ENCODE assay signal across 13 cellular contexts in genomic region chr14:104867371-104868059, GRCh38. TPM values are rescaled to one million over a fixed set of nuclear protein-coding genes. Genes with fewer than 3 reads are reported as not detected.
DNase-seq lines count a peak whose midpoint lies in the region; ATAC-seq and TF ChIP-seq lines count a peak whose summit lies in the region.
"Had no signal": no experiment of that assay in that cellular context is flagged by ENCODE, and none has a peak within 500 bp of the region (broad histone marks: within the 10 kb centered on the region; RNA-seq: fewer than 3 reads in every experiment).

No MANE protein-coding gene starts in this region.

- TF ChIP-seq CTCF in RWPE1 (conservative IDR thresholded peaks at IDR 0.05; ENCODE audit: low read depth): no peak

- peaks cover 1% of the 10 kb centered on the region for H3K4me1 Mint-ChIP-seq in activated naive CD8-positive, alpha-beta T cell treated with anti-CD3 and anti-CD28 coated beads, Interleukin-2, amount 10 ng/mL, durations not matched to agents 7 days and 5 days
- H3K4me1 Mint-ChIP-seq in activated naive CD8-positive, alpha-beta T cell treated with anti-CD3 and anti-CD28 coated beads for 36 hours: peaks cover 5% of the 10 kb centered on the region
- H3K4me1 Mint-ChIP-seq in memory B cell: peaks cover 8% of the 10 kb centered on the region
- H3K4me1 Mint-ChIP-seq in stimulated activated effector memory CD8-positive, alpha-beta T cell treated with anti-CD3 and anti-CD28 coated beads, Interleukin-12 subunit alpha, Interleukin-12 subunit beta, amount 100 ng/mL, for 72 hours: peaks cover 19% of the 10 kb centered on the region

- CTCF ChIA-PET in RWPE1 (lab: Yijun Ruan, JAX): interaction anchor here (0.6 to 1.3 kb wide), 4 partner anchors 99 to 1826 kb away, joined by 3 to 5 read pairs (median 3); no protein-coding TSS in a partner anchor

- H3K27me3 ChIP-seq in effector memory CD4-positive, alpha-beta T cell (replicated peaks; ENCODE audit: control insufficient read depth, insufficient read depth, low read length, poor library complexity, severe bottlenecking): no peaks in the 10 kb centered on the region
- H3K27me3 ChIP-seq: MG63 had no signal

- H3K27ac ChIP-seq in RWPE1: peak overlapping the region; percentile 91
- H3K27ac ChIP-seq in effector memory CD4-positive, alpha-beta T cell (ENCODE audit: insufficient read depth, low read length, poor library complexity, severe bottlenecking): no peak overlapping the region

- H3K4me3 Mint-ChIP-seq in activated naive CD8-positive, alpha-beta T cell treated with anti-CD3 and anti-CD28 coated beads, Interleukin-2, amount 10 ng/mL, durations not matched to agents 7 days and 5 days: peak overlapping the region; percentile 20
- H3K4me3 Mint-ChIP-seq in activated naive CD8-positive, alpha-beta T cell treated with anti-CD3 and anti-CD28 coated beads for 36 hours: no peak overlapping the region
- H3K4me3 Mint-ChIP-seq in memory B cell: peak overlapping the region; percentile 46
- peak overlapping the region; percentile 74 for H3K4me3 Mint-ChIP-seq in stimulated activated effector memory CD8-positive, alpha-beta T cell treated with anti-CD3 and anti-CD28 coated beads, Interleukin-12 subunit alpha, Interleukin-12 subunit beta, amount 100 ng/mL, for 72 hours

- no peak overlapping the region for H3K4me3 ChIP-seq in effector memory CD4-positive, alpha-beta T cell (ENCODE audit: insufficient read depth, low read depth, low read length, poor library complexity, severe bottlenecking)

- DNase-seq in activated naive CD8-positive, alpha-beta T cell treated with anti-CD3 and anti-CD28 coated beads, Interleukin-2, amount 10 ng/mL, durations not matched to agents 7 days and 5 days: peak; percentile 29
- no peak for DNase-seq in activated naive CD8-positive, alpha-beta T cell treated with anti-CD3 and anti-CD28 coated beads for 36 hours
- DNase-seq in RWPE1 (ENCODE audit: low spot score): no peak
- DNase-seq in memory B cell (ENCODE audit: low spot score in 2 of 2): no peak
- no peak for DNase-seq in stimulated activated effector memory CD8-positive, alpha-beta T cell treated with anti-CD3 and anti-CD28 coated beads, Interleukin-12 subunit alpha, Interleukin-12 subunit beta, amount 100 ng/mL, for 72 hours (ENCODE audit: low spot score in 2 of 2)
- DNase-seq in NAMALWA (ENCODE audit: low spot score): no peak
- DNase-seq in effector memory CD4-positive, alpha-beta T cell: no peak
- DNase-seq in OCI-M2 (lab: John Stamatoyannopoulos, UW; ENCODE audit: unreplicated experiment): no peak
- DNase-seq: effector CD8-positive, alpha-beta T cell; left cardiac atrium; MG63; stimulated activated naive CD8-positive, alpha-beta T cell treated with anti-CD3 and anti-CD28 coated beads, Interleukin-15, Interleukin-2, amounts not matched to agents 100 U/mL and 50 U/mL, for 24 hours had no signal

- peaks cover 11% of the 10 kb centered on the region for H3K4me1 ChIP-seq in effector memory CD4-positive, alpha-beta T cell (ENCODE audit: control insufficient read depth, insufficient read depth, low read length, poor library complexity, severe bottlenecking)

- no peaks in the 10 kb centered on the region for H3K9me3 ChIP-seq in effector memory CD4-positive, alpha-beta T cell (ENCODE audit: control insufficient read depth, low read length)
- H3K9me3 ChIP-seq: MG63 had no signal

- no peaks in the 10 kb centered on the region for H3K9me3 Mint-ChIP-seq in activated naive CD8-positive, alpha-beta T cell treated with anti-CD3 and anti-CD28 coated beads, Interleukin-2, amount 10 ng/mL, durations not matched to agents 7 days and 5 days
- H3K9me3 Mint-ChIP-seq in activated naive CD8-positive, alpha-beta T cell treated with anti-CD3 and anti-CD28 coated beads for 36 hours: no peaks in the 10 kb centered on the region
- H3K9me3 Mint-ChIP-seq in memory B cell: no peaks in the 10 kb centered on the region
- H3K9me3 Mint-ChIP-seq in stimulated activated effector memory CD8-positive, alpha-beta T cell treated with anti-CD3 and anti-CD28 coated beads, Interleukin-12 subunit alpha, Interleukin-12 subunit beta, amount 100 ng/mL, for 72 hours: no peaks in the 10 kb centered on the region

- H3K36me3 ChIP-seq in effector memory CD4-positive, alpha-beta T cell (ENCODE audit: control insufficient read depth, insufficient read depth, low read length): no peaks in the 10 kb centered on the region
- H3K36me3 ChIP-seq: MG63 had no signal

- no peaks in the 10 kb centered on the region for H3K36me3 Mint-ChIP-seq in activated naive CD8-positive, alpha-beta T cell treated with anti-CD3 and anti-CD28 coated beads, Interleukin-2, amount 10 ng/mL, durations not matched to agents 7 days and 5 days
- H3K36me3 Mint-ChIP-seq in activated naive CD8-positive, alpha-beta T cell treated with anti-CD3 and anti-CD28 coated beads for 36 hours: no peaks in the 10 kb centered on the region
- H3K36me3 Mint-ChIP-seq in memory B cell: no peaks in the 10 kb centered on the region
- no peaks in the 10 kb centered on the region for H3K36me3 Mint-ChIP-seq in stimulated activated effector memory CD8-positive, alpha-beta T cell treated with anti-CD3 and anti-CD28 coated beads, Interleukin-12 subunit alpha, Interleukin-12 subunit beta, amount 100 ng/mL, for 72 hours

- H3K27ac Mint-ChIP-seq in activated naive CD8-positive, alpha-beta T cell treated with anti-CD3 and anti-CD28 coated beads, Interleukin-2, amount 10 ng/mL, durations not matched to agents 7 days and 5 days: no peak overlapping the region
- H3K27ac Mint-ChIP-seq in activated naive CD8-positive, alpha-beta T cell treated with anti-CD3 and anti-CD28 coated beads for 36 hours: no peak overlapping the region
- H3K27ac Mint-ChIP-seq in memory B cell: peak overlapping the region; percentile 56
- H3K27ac Mint-ChIP-seq in stimulated activated effector memory CD8-positive, alpha-beta T cell treated with anti-CD3 and anti-CD28 coated beads, Interleukin-12 subunit alpha, Interleukin-12 subunit beta, amount 100 ng/mL, for 72 hours: no peak overlapping the region

- H3K27me3 Mint-ChIP-seq in activated naive CD8-positive, alpha-beta T cell treated with anti-CD3 and anti-CD28 coated beads, Interleukin-2, amount 10 ng/mL, durations not matched to agents 7 days and 5 days: peaks cover 21% of the 10 kb centered on the region
- peaks cover 18% of the 10 kb centered on the region for H3K27me3 Mint-ChIP-seq in activated naive CD8-positive, alpha-beta T cell treated with anti-CD3 and anti-CD28 coated beads for 36 hours
- H3K27me3 Mint-ChIP-seq in memory B cell: peaks cover 32% of the 10 kb centered on the region

- POLR2A ChIA-PET in activated naive CD8-positive, alpha-beta T cell treated with anti-CD3 and anti-CD28 coated beads, Interleukin-2, amount 10 ng/mL, durations not matched to agents 7 days and 5 days (lab: Charles Lee): no interaction called here
- POLR2A ChIA-PET in RWPE1 (lab: Yijun Ruan, JAX; ENCODE audit: low non-redundant PET): interaction anchor here (0.9 to 1.1 kb wide), 3 partner anchors 15 to 115 kb away, joined by 3 to 5 read pairs (median 3); no protein-coding TSS in a partner anchor

- no peak for ATAC-seq in activated naive CD8-positive, alpha-beta T cell treated with anti-CD3 and anti-CD28 coated beads, Interleukin-2, amount 10 ng/mL, durations not matched to agents 7 days and 5 days (ENCODE audit: low read depth)
- no peak for ATAC-seq in memory B cell (ENCODE audit: low read depth)
- ATAC-seq in stimulated activated effector memory CD8-positive, alpha-beta T cell treated with anti-CD3 and anti-CD28 coated beads, Interleukin-12 subunit alpha, Interleukin-12 subunit beta, amount 100 ng/mL, for 72 hours: no peak
- ATAC-seq: left cardiac atrium; stimulated activated naive CD8-positive, alpha-beta T cell treated with anti-CD3 and anti-CD28 coated beads, Interleukin-15, Interleukin-2, amounts not matched to agents 100 U/mL and 50 U/mL, for 24 hours had no signal

RNA-seq across cellular contexts. Expression of gene CEP170B, which starts 2.4 kb away (rescaled TPM):
- 1 to 10 TPM; 5.7 to 6.3 TPM for total RNA-seq in activated naive CD8-positive, alpha-beta T cell treated with anti-CD3 and anti-CD28 coated beads, Interleukin-2, amount 10 ng/mL, durations not matched to agents 7 days and 5 days
- 1 to 10 TPM; 4.6 to 4.7 TPM for total RNA-seq in activated naive CD8-positive, alpha-beta T cell treated with anti-CD3 and anti-CD28 coated beads for 36 hours

RNA-seq across cellular contexts. Expression of gene PLD4, which starts 57.2 kb away (rescaled TPM):
- under 1 TPM in 1 of 2 experiments, not detected in 1; 0.06 TPM for total RNA-seq in activated naive CD8-positive, alpha-beta T cell treated with anti-CD3 and anti-CD28 coated beads, Interleukin-2, amount 10 ng/mL, durations not matched to agents 7 days and 5 days
- not detected for total RNA-seq in activated naive CD8-positive, alpha-beta T cell treated with anti-CD3 and anti-CD28 coated beads for 36 hours
- total RNA-seq: glomerular endothelial cell had no signal
